31 cellular contexts compared by ENCODE assay signal in genomic region chr10:42150428-42151061, GRCh38.
"Had no signal": no experiment of that assay in that cellular context is flagged by ENCODE, and none has a peak within 500 bp of the region (broad histone marks: within the 10 kb centered on the region; RNA-seq: fewer than 3 reads in every experiment).

No MANE protein-coding gene starts in this region.

- H3K27me3 ChIP-seq: adrenal gland, cardiac muscle cell had no signal

- H3K4me1 ChIP-seq: adrenal gland, breast epithelium, gastrocnemius medialis, heart left ventricle had no signal

- H3K27ac ChIP-seq: adrenal gland, breast epithelium, cardiac muscle cell, coronary artery, dorsolateral prefrontal cortex, gastrocnemius medialis, heart left ventricle had no signal

- H3K27me3 Mint-ChIP-seq: activated CD8-positive, alpha-beta memory T cell treated with anti-CD3 and anti-CD28 coated beads, Interleukin-2, amount 10 ng/mL, durations not matched to agents 7 days and 5 days had no signal

- H3K9me3 ChIP-seq: adrenal gland, gastrocnemius medialis had no signal

- H3K27ac Mint-ChIP-seq: activated CD4-positive, alpha-beta memory T cell treated with anti-CD3 and anti-CD28 coated beads for 36 hours; activated CD8-positive, alpha-beta memory T cell treated with anti-CD3 and anti-CD28 coated beads, Interleukin-2, amount 10 ng/mL, durations not matched to agents 7 days and 5 days; activated CD8-positive, alpha-beta T cell treated with anti-CD3 and anti-CD28 coated beads, Interleukin-2, amount 10 ng/mL, durations not matched to agents 7 days and 5 days; activated naive CD4-positive, alpha-beta T cell treated with anti-CD3 and anti-CD28 coated beads for 36 hours; activated naive CD4-positive, alpha-beta T cell treated with anti-CD3 and anti-CD28 coated beads, Interleukin-2, amount 50 U/mL, for 24 hours; activated naive CD8-positive, alpha-beta T cell treated with anti-CD3 and anti-CD28 coated beads for 36 hours; activated naive CD8-positive, alpha-beta T cell treated with anti-CD3 and anti-CD28 coated beads, Interleukin-2, amount 50 U/mL, for 24 hours; activated T-helper 1 cell treated with anti-CD3 and anti-CD28 coated beads, Interleukin-12 subunit alpha, Interleukin-12 subunit beta, Interleukin-2, Interleukin-4 antibody, amounts not matched to agents 30 ng/mL and 10 ng/mL and 1 ng/mL, durations not matched to agents 14 hours and 24 hours and 36 hours; activated T-helper 2 cell treated with anti-CD3 and anti-CD28 coated beads, Interferon-gamma antibody, Interleukin-2, Interleukin-4, amounts not matched to agents 10 μg/mL and 5 μg/mL and 100 μg/mL, durations not matched to agents 14 hours and 24 hours and 36 hours; brain; dendritic cell treated with granulocyte-macrophage colony-stimulating factor and Interleukin-4, amounts not matched to agents 40 ng/mL and 50 ng/mL, for 4 days; endodermal cell had no signal

- DNase-seq: activated CD4-positive, alpha-beta memory T cell treated with anti-CD3 and anti-CD28 coated beads for 36 hours; activated CD4-positive, alpha-beta T cell treated with anti-CD3 and anti-CD28 coated beads for 1 hour; activated CD4-positive, alpha-beta T cell treated with anti-CD3 and anti-CD28 coated beads for 4 hours; activated CD8-positive, alpha-beta memory T cell treated with anti-CD3 and anti-CD28 coated beads, Interleukin-2, amount 10 ng/mL, durations not matched to agents 7 days and 5 days; activated CD8-positive, alpha-beta T cell treated with anti-CD3 and anti-CD28 coated beads, Interleukin-2, amount 10 ng/mL, durations not matched to agents 7 days and 5 days; activated effector memory CD4-positive, alpha-beta T cell treated with anti-CD3 and anti-CD28 coated beads, Interleukin-2, amount 50 U/mL, for 16 hours; activated naive CD4-positive, alpha-beta T cell treated with anti-CD3 and anti-CD28 coated beads for 36 hours; activated naive CD8-positive, alpha-beta T cell treated with anti-CD3 and anti-CD28 coated beads for 36 hours; activated naive CD8-positive, alpha-beta T cell treated with anti-CD3 and anti-CD28 coated beads, Interleukin-2, amount 50 U/mL, for 24 hours; activated T-cell treated with anti-CD3 and anti-CD28 coated beads, Interleukin-2, amount 50 U/mL, for 1 hour; activated T-cell treated with anti-CD3 and anti-CD28 coated beads, Interleukin-2, amount 50 U/mL, for 48 hours; adrenal gland; amygdala; central memory CD4-positive, alpha-beta T cell; cerebellar nuclear complex; dorsolateral prefrontal cortex; endodermal cell; foreskin fibroblast; gastrocnemius medialis; glutamatergic neuron; T-helper 2 cell had no signal

- H3K36me3 ChIP-seq: adrenal gland, breast epithelium, cardiac muscle cell, gastrocnemius medialis, heart left ventricle had no signal

- H3K4me3 Mint-ChIP-seq: activated CD4-positive, alpha-beta memory T cell treated with anti-CD3 and anti-CD28 coated beads for 36 hours; activated CD8-positive, alpha-beta memory T cell treated with anti-CD3 and anti-CD28 coated beads, Interleukin-2, amount 10 ng/mL, durations not matched to agents 7 days and 5 days; activated CD8-positive, alpha-beta T cell treated with anti-CD3 and anti-CD28 coated beads, Interleukin-2, amount 10 ng/mL, durations not matched to agents 7 days and 5 days; activated naive CD4-positive, alpha-beta T cell treated with anti-CD3 and anti-CD28 coated beads for 36 hours; activated naive CD4-positive, alpha-beta T cell treated with anti-CD3 and anti-CD28 coated beads, Interleukin-2, amount 50 U/mL, for 24 hours; activated naive CD8-positive, alpha-beta T cell treated with anti-CD3 and anti-CD28 coated beads for 36 hours; activated naive CD8-positive, alpha-beta T cell treated with anti-CD3 and anti-CD28 coated beads, Interleukin-2, amount 50 U/mL, for 24 hours; activated T-helper 1 cell treated with anti-CD3 and anti-CD28 coated beads, Interleukin-12 subunit alpha, Interleukin-12 subunit beta, Interleukin-2, Interleukin-4 antibody, amounts not matched to agents 30 ng/mL and 10 ng/mL and 1 ng/mL, durations not matched to agents 14 hours and 24 hours and 36 hours; brain; dendritic cell treated with granulocyte-macrophage colony-stimulating factor and Interleukin-4, amounts not matched to agents 40 ng/mL and 50 ng/mL, for 4 days; endodermal cell had no signal

- H3K36me3 Mint-ChIP-seq: activated CD8-positive, alpha-beta memory T cell treated with anti-CD3 and anti-CD28 coated beads, Interleukin-2, amount 10 ng/mL, durations not matched to agents 7 days and 5 days; activated naive CD4-positive, alpha-beta T cell treated with anti-CD3 and anti-CD28 coated beads, Interleukin-2, amount 50 U/mL, for 24 hours; activated naive CD8-positive, alpha-beta T cell treated with anti-CD3 and anti-CD28 coated beads for 36 hours; brain had no signal

- H3K4me3 ChIP-seq: adrenal gland, breast epithelium, cardiac muscle cell, coronary artery, dorsolateral prefrontal cortex, gastrocnemius medialis, heart left ventricle had no signal

- ATAC-seq: activated CD8-positive, alpha-beta memory T cell treated with anti-CD3 and anti-CD28 coated beads, Interleukin-2, amount 10 ng/mL, durations not matched to agents 7 days and 5 days; activated CD8-positive, alpha-beta T cell treated with anti-CD3 and anti-CD28 coated beads, Interleukin-2, amount 10 ng/mL, durations not matched to agents 7 days and 5 days; activated naive CD8-positive, alpha-beta T cell treated with anti-CD3 and anti-CD28 coated beads, Interleukin-2, amount 50 U/mL, for 24 hours; esophagus mucosa; gastrocnemius medialis; heart left ventricle had no signal

- H3K4me1 Mint-ChIP-seq: activated CD8-positive, alpha-beta memory T cell treated with anti-CD3 and anti-CD28 coated beads, Interleukin-2, amount 10 ng/mL, durations not matched to agents 7 days and 5 days; activated naive CD4-positive, alpha-beta T cell treated with anti-CD3 and anti-CD28 coated beads, Interleukin-2, amount 50 U/mL, for 24 hours; activated naive CD8-positive, alpha-beta T cell treated with anti-CD3 and anti-CD28 coated beads for 36 hours; activated naive CD8-positive, alpha-beta T cell treated with anti-CD3 and anti-CD28 coated beads, Interleukin-2, amount 50 U/mL, for 24 hours; brain; endodermal cell had no signal
